Comparison of ENCODE assay signal across 19 cellular contexts in the genomic region with DNA sequence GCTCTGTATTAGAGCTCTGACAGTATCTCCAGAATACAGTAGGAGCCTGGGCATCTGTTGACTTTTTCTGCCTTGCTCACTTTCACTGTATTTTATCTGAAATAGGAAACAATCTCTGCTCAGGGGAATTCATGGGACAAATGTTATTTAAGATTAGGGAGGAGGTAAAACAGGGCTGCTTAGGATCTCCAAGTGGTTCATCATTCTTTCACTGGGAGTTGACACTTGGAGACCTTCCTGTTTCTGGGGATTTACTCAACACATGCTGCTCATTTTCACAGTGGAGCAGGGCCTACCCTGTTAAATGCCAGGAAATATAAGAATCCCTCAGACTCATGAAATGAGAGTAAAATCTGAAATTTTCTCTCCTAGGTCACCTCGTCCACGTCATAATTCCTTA.
A peak's percentile ranks its signal among the peaks of the same experiment; 100 is the strongest.
DNase-seq lines count a peak whose midpoint lies in the region; ATAC-seq, FAIRE-seq and TF ChIP-seq lines count a peak whose summit lies in the region.
"Had no signal": no experiment of that assay in that cellular context is flagged by ENCODE, and none has a peak within 500 bp of the region (broad histone marks: within the 10 kb centered on the region; RNA-seq: fewer than 3 reads in every experiment).

No MANE protein-coding gene starts in this region.

- H3K4me2 ChIP-seq in SK-N-SH (no peak overlapping the region), H1 (ENCODE audit: insufficient read depth in 1 of 2, low read depth in 2 of 2, low read length in 2 of 2) (no peak overlapping the region), osteoblast (ENCODE audit: insufficient read depth, low read length) (no peak overlapping the region)

- no peaks in the 10 kb centered on the region for H3K23me2 ChIP-seq in H1 (ENCODE audit: low read depth, low read length)

- H3K27me3 ChIP-seq in SK-N-SH (ENCODE audit: insufficient read depth) (no peaks in the 10 kb centered on the region), H1 (replicated peaks in 1 of 4; ENCODE audit: control insufficient read depth in 3 of 4, extremely low read depth in 1 of 4, insufficient read depth in 3 of 4, low read length in 3 of 4) (no peaks in the 10 kb centered on the region), osteoblast (ENCODE audit: insufficient read depth, low read length) (no peaks in the 10 kb centered on the region)
- H3K27me3 ChIP-seq: BE2C had no signal

- H3K79me2 ChIP-seq in SK-N-SH (ENCODE audit: insufficient read depth), result no peaks in the 10 kb centered on the region
- no peaks in the 10 kb centered on the region for H3K79me2 ChIP-seq in H1 (ENCODE audit: control insufficient read depth in 1 of 2, insufficient read depth in 2 of 2, low read length in 2 of 2)
- H3K79me2 ChIP-seq in osteoblast (ENCODE audit: insufficient read depth, low read length), result no peaks in the 10 kb centered on the region

- H3K4me1 ChIP-seq in SK-N-SH (ENCODE audit: control insufficient read depth in 1 of 2, insufficient read depth in 2 of 2, low read depth in 1 of 2, low read length in 1 of 2) (peaks cover 4 to 20% of the 10 kb centered on the region in 2 experiments), H1 (replicated peaks in 1 of 4; ENCODE audit: control insufficient read depth in 3 of 4, insufficient read depth in 4 of 4, low read length in 3 of 4) (peaks cover 0 to 6% (median 1%) of the 10 kb centered on the region in 4 experiments; a peak in 4 of 7 replicates), osteoblast (ENCODE audit: insufficient read depth, low read length) (peaks cover 41% of the 10 kb centered on the region)
- H3K4me1 ChIP-seq: BE2C had no signal

- no peak for TF ChIP-seq RAD21 in SK-N-SH (IDR thresholded peaks at IDR 0.05; ENCODE audit: low read length)
- no peak for TF ChIP-seq RAD21 in H1 (IDR thresholded peaks at IDR 0.05 in 1 of 2, conservative IDR thresholded peaks at IDR 0.05 in 1 of 2; ENCODE audit: low read depth in 2 of 2, low read length in 2 of 2)

- TF ChIP-seq EP300 in SK-N-SH (IDR thresholded peaks at IDR 0.05; ENCODE audit: borderline replicate concordance in 1 of 2, low read depth in 1 of 2, low read length in 1 of 2) (no peak), H1 (IDR thresholded peaks at IDR 0.05; ENCODE audit: borderline replicate concordance in 1 of 2, low read depth in 2 of 2, low read length in 2 of 2) (no peak)

- H3K36me3 ChIP-seq in SK-N-SH (replicated peaks in 1 of 2; ENCODE audit: control insufficient read depth in 1 of 2, insufficient read depth in 2 of 2, low read length in 1 of 2) (no peaks in the 10 kb centered on the region), H1 (ENCODE audit: control insufficient read depth in 2 of 4, insufficient read depth in 4 of 4, low read length in 3 of 4) (no peaks in the 10 kb centered on the region), osteoblast (ENCODE audit: insufficient read depth, low read length) (no peaks in the 10 kb centered on the region)
- H3K36me3 ChIP-seq: BE2C had no signal

- H3F3A ChIP-seq in SK-N-SH (replicated peaks; ENCODE audit: insufficient read depth), result peaks cover 15% of the 10 kb centered on the region

- TF ChIP-seq CTCF in SK-N-SH (IDR thresholded peaks at IDR 0.05), result no peak
- no peak for TF ChIP-seq CTCF in H1 (IDR thresholded peaks at IDR 0.05; ENCODE audit: control extremely low read depth in 1 of 3, insufficient read depth in 1 of 3, low read depth in 1 of 3, low read length in 3 of 3)
- no peak for TF ChIP-seq CTCF in osteoblast (IDR thresholded peaks at IDR 0.05; ENCODE audit: extremely low read depth, low read depth, low read length)

- no peak overlapping the region for H4K8ac ChIP-seq in H1 (ENCODE audit: extremely low read depth, insufficient read depth, low read length)

- CTCF ChIA-PET in SK-N-SH (lab: Yijun Ruan, JAX) (interaction anchor here (1.0 to 1.9 kb wide), 3 partner anchors 11 to 717 kb away, joined by 3 to 7 read pairs (median 4); no protein-coding TSS in a partner anchor), H1 (lab: Charles Lee; ENCODE audit: partially characterized antibody) (interaction anchor here (1.2 kb wide), 1 partner anchor 10 kb away, joined by 8 read pairs; no protein-coding TSS in a partner anchor)

- WGBS in SK-N-SH (ENCODE audit: low lambda C conversion rate), result 97% methylated on average over 2 of the region's 2 CpGs
- whole genome bisulfite sequencing in H1 (ENCODE audit: extremely low coverage in 1 of 2, insufficient coverage in 1 of 2, insufficient read length in 1 of 2, insufficient replicate concordance in 2 of 2, low coverage in 1 of 2, low lambda C conversion rate in 2 of 2, missing lambda C conversion rate in 1 of 2), 2 experiments, result 87% methylated on average over 2 of the region's 2 CpGs; no CpG with 5 or more reads in 1 of the 2 experiments

- 0 out of 2 replicates have a peak overlapping the region, but pooled peaks have one; percentile 86 for H2BK12ac ChIP-seq in H1 (ENCODE audit: low read depth, low read length)

- ATAC-seq in SK-N-SH treated with all-trans-retinoic acid at 6 μM for 48 hours (peak; percentile 55), HG03469 (IDR thresholded peaks at IDR 0.05; ENCODE audit: unreplicated experiment) (no peak), HG03159 (IDR thresholded peaks at IDR 0.05; ENCODE audit: unreplicated experiment) (no peak)
- ATAC-seq: CD8-positive, alpha-beta T cell had no signal

- H2AK5ac ChIP-seq in H1 (ENCODE audit: low read depth, low read length), result no peak overlapping the region

- H3K14ac ChIP-seq in H1 (ENCODE audit: insufficient read length), result no peak overlapping the region

- H4K5ac ChIP-seq in H1 (ENCODE audit: insufficient read length, low read depth, low read length), result no peak overlapping the region

- no peak overlapping the region for H2BK5ac ChIP-seq in H1 (ENCODE audit: low read depth, low read length)

- H4K91ac ChIP-seq in H1 (replicated peaks; ENCODE audit: insufficient read length, low read length), result no peak overlapping the region

- H2BK15ac ChIP-seq in H1 (ENCODE audit: low read length), result no peak overlapping the region

- H3K27ac ChIP-seq in SK-N-SH (ENCODE audit: low read depth in 2 of 2, low read length in 1 of 2), result no peak overlapping the region; a peak in 1 of 4 replicates
- no peak overlapping the region for H3K27ac ChIP-seq in H1 (ENCODE audit: low read depth, low read length)
- H3K27ac ChIP-seq in osteoblast (ENCODE audit: low read depth, low read length), result peak overlapping the region; percentile 12
- H3K27ac ChIP-seq: 22Rv1, C4-2B had no signal

- H3K18ac ChIP-seq in H1 (ENCODE audit: extremely low read depth, low read length), result no peak overlapping the region

- no peaks in the 10 kb centered on the region for H3K9me2 ChIP-seq in SK-N-SH

- H3K4ac ChIP-seq in H1 (replicated peaks; ENCODE audit: insufficient read length, low read depth, low read length), result no peak overlapping the region

- no peaks in the 10 kb centered on the region for H3K79me1 ChIP-seq in H1 (ENCODE audit: low read depth, low read length)

- no peak overlapping the region for H3K23ac ChIP-seq in H1 (ENCODE audit: insufficient read length)

- TF ChIP-seq POLR2A in H1 (IDR thresholded peaks at IDR 0.05; ENCODE audit: control extremely low read depth in 1 of 2, low read depth in 2 of 2, low read length in 2 of 2), result no peak

- no peak overlapping the region for H2BK120ac ChIP-seq in H1 (replicated peaks; ENCODE audit: low read depth, low read length)

- H3K9me3 ChIP-seq in SK-N-SH (no peaks in the 10 kb centered on the region), H1 (ENCODE audit: insufficient read depth in 2 of 2, low read depth in 1 of 2, low read length in 1 of 2) (no peaks in the 10 kb centered on the region), osteoblast (ENCODE audit: low read depth, low read length) (no peaks in the 10 kb centered on the region)
- H3K9me3 ChIP-seq: BE2C had no signal

- FAIRE-seq in H1 (lab: Jason Lieb, UNC), result no peak
- FAIRE-seq: D721Med, G401.6 had no signal

- DNase-seq in SK-N-SH (no peak), H1 (ENCODE audit: low read depth in 1 of 2, low spot score in 2 of 2) (no peak), osteoblast (ENCODE audit: insufficient read length, low spot score, missing footprints) (no peak), activated T-cell treated with anti-CD3 and anti-CD28 coated beads for 4 hours (no peak)
- DNase-seq: BE2C; CD8-positive, alpha-beta T cell; COR-L47; DMS153; DMS79 treated with DMSO at 0.1 percent for 48 hours; EL; H7; KG1 had no signal

- H4K20me1 ChIP-seq in SK-N-SH (ENCODE audit: insufficient read depth) (no peaks in the 10 kb centered on the region), H1 (replicated peaks in 1 of 2; ENCODE audit: control insufficient read depth in 1 of 2, insufficient read depth in 2 of 2, low read length in 2 of 2) (no peaks in the 10 kb centered on the region), osteoblast (ENCODE audit: insufficient read depth, low read length) (no peaks in the 10 kb centered on the region)

- POLR2A ChIA-PET in SK-N-SH (lab: Yijun Ruan, JAX) (no interaction called here), H1 (lab: Charles Lee; ENCODE audit: partially characterized antibody) (no interaction called here)

- H3K4me3 ChIP-seq in SK-N-SH (ENCODE audit: low read depth in 2 of 2, low read length in 1 of 2) (no peak overlapping the region), H1 (ENCODE audit: extremely low read depth in 1 of 4, insufficient read depth in 2 of 4, low read depth in 3 of 4, low read length in 4 of 4) (no peak overlapping the region), osteoblast (ENCODE audit: insufficient read depth, low read length) (no peak overlapping the region)

- no peak overlapping the region for H3K56ac ChIP-seq in H1 (replicated peaks; ENCODE audit: insufficient read length, low read depth, low read length)

- no peak overlapping the region for H2BK20ac ChIP-seq in H1 (ENCODE audit: low read length)

- H2AFZ ChIP-seq in SK-N-SH (ENCODE audit: low read depth), result no peak overlapping the region
- no peak overlapping the region for H2AFZ ChIP-seq in H1 (ENCODE audit: low read length)
- H2AFZ ChIP-seq in osteoblast (ENCODE audit: low read length), result no peak overlapping the region

- H3K9ac ChIP-seq in SK-N-SH, result no peak overlapping the region
- H3K9ac ChIP-seq in H1 (replicated peaks in 1 of 4; ENCODE audit: extremely low read depth in 1 of 4, low read depth in 3 of 4, low read length in 3 of 4), result no peak overlapping the region

TF ChIP-seq in SK-N-SH treated with all-trans-retinoic acid at 6 μM for 48 hours, 23 proteins besides CTCF, POLR2A, EP300 and RAD21 (continues in another document):
- TF ChIP-seq ZFP30 (CRISPR knock-in tag; IDR thresholded peaks at IDR 0.05) (no peak), OSR1 (CRISPR knock-in tag; IDR thresholded peaks at IDR 0.05) (no peak), ESRRG (CRISPR knock-in tag; IDR thresholded peaks at IDR 0.05) (no peak), CSDC2 (CRISPR knock-in tag; IDR thresholded peaks at IDR 0.05) (no peak)

TF ChIP-seq in SK-N-SH, 30 proteins besides CTCF, POLR2A, EP300 and RAD21 (continues in another document):
- TF ChIP-seq, protein P1, sequence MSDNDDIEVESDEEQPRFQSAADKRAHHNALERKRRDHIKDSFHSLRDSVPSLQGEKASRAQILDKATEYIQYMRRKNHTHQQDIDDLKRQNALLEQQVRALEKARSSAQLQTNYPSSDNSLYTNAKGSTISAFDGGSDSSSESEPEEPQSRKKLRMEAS (IDR thresholded peaks at IDR 0.05; ENCODE audit: low read depth), result no peak

TF ChIP-seq in H1, 55 proteins besides CTCF, POLR2A, EP300 and RAD21:
- no peak for TF ChIP-seq RFX5 (IDR thresholded peaks at IDR 0.05; ENCODE audit: borderline replicate concordance, low read depth, low read length)
- TF ChIP-seq SAP30 (IDR thresholded peaks at IDR 0.05; ENCODE audit: insufficient read depth, insufficient replicate concordance, low read length), result no peak
